11 cellular contexts compared by ENCODE assay signal in the genomic region with DNA sequence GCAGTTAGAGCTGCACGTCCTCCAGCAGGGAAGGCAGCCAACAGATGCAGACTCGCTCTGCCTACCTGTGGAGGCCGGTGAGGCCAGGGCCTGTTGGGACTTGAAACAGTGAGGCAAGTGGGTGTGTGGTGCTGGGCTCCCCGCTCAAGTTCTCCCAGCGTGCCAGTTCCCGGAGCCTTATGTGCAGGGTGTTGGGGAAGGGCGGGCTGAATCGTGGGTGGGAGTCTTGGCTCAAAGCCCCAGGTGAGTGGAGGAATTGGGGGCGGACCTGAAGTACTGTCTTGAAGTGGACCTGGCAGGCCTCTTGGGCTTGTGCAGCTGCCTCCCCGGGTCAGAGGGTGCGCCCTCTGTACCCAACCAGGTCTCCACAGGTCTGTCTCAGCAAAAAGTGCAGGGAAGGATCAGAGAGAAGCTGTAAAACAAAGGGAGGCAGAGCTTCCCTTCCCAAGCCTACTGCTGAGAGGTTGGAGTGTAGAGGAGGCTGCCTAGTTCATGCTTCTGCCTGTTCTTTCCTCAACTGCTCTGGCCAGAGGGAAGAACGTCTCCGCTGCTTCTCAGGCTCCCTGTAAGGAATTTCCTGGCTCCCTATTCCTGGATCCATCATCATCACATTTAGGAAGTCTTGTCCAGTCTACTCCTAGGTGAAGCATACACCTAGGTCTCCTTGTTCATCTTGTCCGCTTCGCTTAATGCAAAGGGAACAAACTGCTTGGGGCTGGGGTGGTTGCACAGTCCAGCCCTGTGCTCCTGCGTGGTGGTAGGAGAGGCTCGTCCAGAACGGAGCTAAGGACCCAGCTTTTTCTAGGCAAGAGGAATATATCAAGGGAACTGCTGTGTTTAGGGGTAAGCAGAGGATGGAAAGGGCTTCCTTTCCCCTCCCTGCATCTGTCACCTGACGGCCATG. TPM values are rescaled to one million over a fixed set of nuclear protein-coding genes. Genes with fewer than 3 reads are reported as not detected.
DNase-seq lines count a peak whose midpoint lies in the region; ATAC-seq, FAIRE-seq and TF ChIP-seq lines count a peak whose summit lies in the region.
"Had no signal": no experiment of that assay in that cellular context is flagged by ENCODE, and none has a peak within 500 bp of the region (broad histone marks: within the 10 kb centered on the region; RNA-seq: fewer than 3 reads in every experiment).

No MANE protein-coding gene starts in this region.

- H3K4me3 ChIP-seq in BLaER1 treated with 17β-estradiol and CSF1 and Interleukin-3, amounts not matched to agents 10 nM and 100 nM = no peak overlapping the region
- H3K4me3 ChIP-seq in iPS-15b (ENCODE audit: low read depth, low read length) = no peak overlapping the region
- H3K4me3 ChIP-seq: tibial artery had no signal

- H3K9me3 Mint-ChIP-seq in T-cell = no peaks in the 10 kb centered on the region

- no peak overlapping the region for H3K4me3 Mint-ChIP-seq in T-cell

- no peak for TF ChIP-seq POLR2A in GM12891 (IDR thresholded peaks at IDR 0.05; ENCODE audit: low read depth, low read length)

- CTCF ChIA-PET in T-cell (lab: Charles Lee) = interaction anchor here in 1 of 2 donors (0.6 kb wide), 1 partner anchor 36 kb away, joined by 3 read pairs; no protein-coding TSS in a partner anchor

- DNase-seq in GM12891 (ENCODE audit: insufficient read length, low spot score) (no peak), T-cell (no peak), NCI-H146 treated with DMSO at 0.1 percent for 48 hours (lab: John Stamatoyannopoulos, UW; ENCODE audit: unreplicated experiment) (no peak), NCI-H226 (no peak), medulla oblongata (ENCODE audit: extremely low spot score) (no peak)
- DNase-seq: tibial artery had no signal

- H3K36me3 Mint-ChIP-seq in T-cell = peaks cover 24% of the 10 kb centered on the region

- H3K27me3 Mint-ChIP-seq in T-cell = no peaks in the 10 kb centered on the region

- no peaks in the 10 kb centered on the region for H3K9me3 ChIP-seq in BLaER1 treated with 17β-estradiol and CSF1 and Interleukin-3, amounts not matched to agents 10 nM and 100 nM (replicated peaks in 1 of 11)
- no peaks in the 10 kb centered on the region for H3K9me3 ChIP-seq in iPS-15b (ENCODE audit: control insufficient read depth, insufficient read depth, low read length)
- H3K9me3 ChIP-seq: neutrophil, tibial artery had no signal

- H3K9ac ChIP-seq in BLaER1 treated with 17β-estradiol and CSF1 and Interleukin-3, amounts not matched to agents 10 nM and 100 nM = peak overlapping the region in 4 of 11 experiments; percentile 25 to 44 (median 30); a peak in 5 of 22 replicates
- H3K9ac ChIP-seq in iPS-15b (ENCODE audit: low read depth, low read length) = peak overlapping the region; percentile 37

- peak overlapping the region in 10 of 11 experiments; percentile 23 to 97 (median 50); a peak in 17 of 22 replicates for H3K4me2 ChIP-seq in BLaER1 treated with 17β-estradiol and CSF1 and Interleukin-3, amounts not matched to agents 10 nM and 100 nM

- peak overlapping the region in 1 of 11 experiments; percentile 7; a peak in 1 of 22 replicates for H3K27ac ChIP-seq in BLaER1 treated with 17β-estradiol and CSF1 and Interleukin-3, amounts not matched to agents 10 nM and 100 nM
- H3K27ac ChIP-seq: neutrophil, tibial artery had no signal

- POLR2A ChIA-PET in T-cell (lab: Charles Lee) = no interaction called here

- H3K36me3 ChIP-seq in BLaER1 treated with 17β-estradiol and CSF1 and Interleukin-3, amounts not matched to agents 10 nM and 100 nM = peaks cover 38 to 54% (median 40%) of the 10 kb centered on the region in 11 experiments
- H3K36me3 ChIP-seq in iPS-15b (ENCODE audit: control insufficient read depth, insufficient read depth, low read length) = peaks cover 35% of the 10 kb centered on the region

- no peaks in the 10 kb centered on the region for H3K27me3 ChIP-seq in BLaER1 treated with 17β-estradiol and CSF1 and Interleukin-3, amounts not matched to agents 10 nM and 100 nM
- H3K27me3 ChIP-seq in iPS-15b (ENCODE audit: control insufficient read depth, insufficient read depth, low read length) = no peaks in the 10 kb centered on the region

- peaks cover 15 to 42% (median 30%) of the 10 kb centered on the region in 3 donors for H3K4me1 Mint-ChIP-seq in T-cell

- H3K27ac Mint-ChIP-seq in T-cell = peak overlapping the region; percentile 44 to 65

- H4K20me1 ChIP-seq in BLaER1 treated with 17β-estradiol and CSF1 and Interleukin-3, amounts not matched to agents 10 nM and 100 nM = peaks cover 0 to 61% (median 20%) of the 10 kb centered on the region in 11 experiments; a peak in 14 of 22 replicates

- H3K4me1 ChIP-seq in BLaER1 treated with 17β-estradiol and CSF1 and Interleukin-3, amounts not matched to agents 10 nM and 100 nM = peaks cover 46 to 76% (median 55%) of the 10 kb centered on the region in 10 experiments
- H3K4me1 ChIP-seq in iPS-15b (ENCODE audit: control insufficient read depth, insufficient read depth, low read length) = peaks cover 23% of the 10 kb centered on the region

- peak; percentile 9 for FAIRE-seq in GM12891 (lab: Jason Lieb, UNC)

- no peak for ATAC-seq in T-cell (replicated peaks in 1 of 4)
- ATAC-seq in GM18873 (IDR thresholded peaks at IDR 0.05; ENCODE audit: low FRiP score, unreplicated experiment) = no peak

TF ChIP-seq in GM12891, 5 proteins besides CTCF, POLR2A, EP300 and RAD21:
- peak; percentile 49; the same call in 1 of the 2 replicates for TF ChIP-seq POLR2AphosphoS5 (IDR thresholded peaks at IDR 0.05; ENCODE audit: low read depth, low read length)
- no peak; the same call in 1 of the 2 replicates for TF ChIP-seq POU2F2 (IDR thresholded peaks at IDR 0.05; ENCODE audit: low read depth, low read length)

RNA-seq across cellular contexts. Expression of a gene that starts 14.9 kb away (rescaled TPM):
- polyA plus RNA-seq in GM12891 (2012; ENCODE audit: low read depth, missing spikeins) = 27.3 TPM
- 10 to 100 TPM in 3 of 5 donors, 1 to 10 TPM in 2; 8.5 to 18.3 (median 15.9) TPM for total RNA-seq in T-cell

RNA-seq across cellular contexts. Expression of a gene that starts 19.1 kb away (rescaled TPM):
- 0.05 TPM for polyA plus RNA-seq in GM12891 (2012; ENCODE audit: low read depth, missing spikeins)
- under 1 TPM; 0.28 to 0.72 (median 0.64) TPM for total RNA-seq in T-cell
- total RNA-seq: M059J had no signal

RNA-seq across cellular contexts. Expression of a gene that starts 22.1 kb away (rescaled TPM):
- polyA plus RNA-seq in GM12891 (2012; ENCODE audit: low read depth, missing spikeins) = 13.2 TPM
- 10 to 100 TPM in 2 of 5 donors, 1 to 10 TPM in 3; 4.1 to 19.3 (median 8.1) TPM for total RNA-seq in T-cell

RNA-seq across cellular contexts. Expression of a gene that starts 37.6 kb away (rescaled TPM):
- polyA plus RNA-seq in GM12891 (2012; ENCODE audit: low read depth, missing spikeins) = 58.8 TPM
- 10 to 100 TPM; 45.2 to 69.9 (median 53.0) TPM for total RNA-seq in T-cell
